In genomic region chr20:11296951-11297350, GRCh38 we compare ENCODE assay signal across 3 cellular contexts.
A peak's percentile ranks its signal among the peaks of the same experiment; 100 is the strongest.
TF ChIP-seq lines count a peak whose summit lies in the region.

No MANE protein-coding gene starts in this region.

TF ChIP-seq in GM23338, 12 proteins besides CTCF, POLR2A, EP300 and RAD21:
- no peak for TF ChIP-seq EZH2phosphoT487 (IDR thresholded peaks at IDR 0.05; ENCODE audit: unreplicated experiment)
- no peak for TF ChIP-seq REST (IDR thresholded peaks at IDR 0.05; ENCODE audit: unreplicated experiment)
- TF ChIP-seq ZNF114 (CRISPR knock-in tag; IDR thresholded peaks at IDR 0.05) = no peak

TF ChIP-seq in H1, 55 proteins besides CTCF, POLR2A, EP300 and RAD21:
- TF ChIP-seq MAFK (IDR thresholded peaks at IDR 0.05; ENCODE audit: low read depth, low read length) = no peak
- peak; percentile 60; the same call in 1 of the 2 replicates for TF ChIP-seq CEBPB (IDR thresholded peaks at IDR 0.05; ENCODE audit: low read depth, low read length)
- TF ChIP-seq CTBP2 (IDR thresholded peaks at IDR 0.05; ENCODE audit: borderline replicate concordance, insufficient read depth, insufficient read length, low read length) = no peak
- no peak for TF ChIP-seq CHD2 (IDR thresholded peaks at IDR 0.05; ENCODE audit: low read length)
- no peak for TF ChIP-seq KDM5A (IDR thresholded peaks at IDR 0.05; ENCODE audit: low read length)
- TF ChIP-seq SIX5 (IDR thresholded peaks at IDR 0.05; ENCODE audit: low read depth, low read length) = no peak
- TF ChIP-seq SP4 (IDR thresholded peaks at IDR 0.05; ENCODE audit: low read length) = no peak

TF ChIP-seq in HepG2, 621 proteins besides CTCF, POLR2A, EP300 and RAD21:
- no peak for TF ChIP-seq ZNF670 (CRISPR knock-in tag; IDR thresholded peaks at IDR 0.05; ENCODE audit: borderline replicate concordance)
- TF ChIP-seq IRF1 (CRISPR knock-in tag; IDR thresholded peaks at IDR 0.05; ENCODE audit: low read depth) = no peak
- TF ChIP-seq SIX1 (CRISPR knock-in tag; IDR thresholded peaks at IDR 0.05; ENCODE audit: borderline replicate concordance) = no peak
- TF ChIP-seq ZNF639 (CRISPR knock-in tag; conservative IDR thresholded peaks at IDR 0.05) = no peak
- no peak for TF ChIP-seq KDM4B (CRISPR knock-in tag; IDR thresholded peaks at IDR 0.05)
- TF ChIP-seq ZSCAN21 (CRISPR knock-in tag; IDR thresholded peaks at IDR 0.05; ENCODE audit: borderline replicate concordance) = no peak
- no peak for TF ChIP-seq ATF6 (CRISPR knock-in tag; conservative IDR thresholded peaks at IDR 0.05)
